Comparison of ENCODE assay signal across 9 cellular contexts in genomic region chr22:39524753-39525657, GRCh38. TPM values are rescaled to one million over a fixed set of nuclear protein-coding genes. Genes with fewer than 3 reads are reported as not detected.
A peak's percentile ranks its signal among the peaks of the same experiment; 100 is the strongest.
DNase-seq lines count a peak whose midpoint lies in the region; TF ChIP-seq lines count a peak whose summit lies in the region.
"Had no signal": no experiment of that assay in that cellular context is flagged by ENCODE, and none has a peak within 500 bp of the region (broad histone marks: within the 10 kb centered on the region; RNA-seq: fewer than 3 reads in every experiment).

No MANE protein-coding gene starts in this region.

- H3K79me1 ChIP-seq in mesenchymal stem cell (replicated peaks; ENCODE audit: low read length, poor library complexity, severe bottlenecking): peaks cover 12% of the 10 kb centered on the region

- H4K8ac ChIP-seq in mesenchymal stem cell (ENCODE audit: low read length): no peak overlapping the region

- H3K14ac ChIP-seq in mesenchymal stem cell (ENCODE audit: low read length in 2 of 2): no peak overlapping the region

- WGBS in mesenchymal stem cell: 87% methylated on average over 8 of the region's 10 CpGs

- peak overlapping the region in 1 of 2 experiments; percentile 13 for H3K18ac ChIP-seq in mesenchymal stem cell (ENCODE audit: low read depth in 1 of 2, low read length in 2 of 2)

- no peak overlapping the region for H2BK120ac ChIP-seq in mesenchymal stem cell (ENCODE audit: low read depth, low read length)

- H3K9ac ChIP-seq in mesenchymal stem cell (ENCODE audit: low read length): peak overlapping the region; percentile 9

- H2BK5ac ChIP-seq in mesenchymal stem cell (ENCODE audit: low read depth, low read length, poor library complexity, severe bottlenecking): no peak overlapping the region

- H2AFZ ChIP-seq in mesenchymal stem cell (ENCODE audit: low read depth, low read length): no peak overlapping the region

- no peak for TF ChIP-seq CTCF in AG04450 (IDR thresholded peaks at IDR 0.05; ENCODE audit: low read depth, low read length)

- peak overlapping the region; percentile 86 for H3K27ac Mint-ChIP-seq in activated CD4-positive, alpha-beta memory T cell treated with anti-CD3 and anti-CD28 coated beads for 36 hours

- intact Hi-C loops in activated CD4-positive, alpha-beta memory T cell treated with anti-CD3 and anti-CD28 coated beads for 36 hours (cut with micrococcal nuclease): loop anchor here (10.0 kb wide), 1 partner anchor 280 kb away; the partner anchor contains the start of gene PDGFB

- H3K4me2 ChIP-seq in mesenchymal stem cell (ENCODE audit: low read length, poor library complexity, severe bottlenecking): no peak overlapping the region

- H3K36me3 Mint-ChIP-seq in activated CD4-positive, alpha-beta memory T cell treated with anti-CD3 and anti-CD28 coated beads for 36 hours: peaks cover 72% of the 10 kb centered on the region

- no peak overlapping the region for H2AK5ac ChIP-seq in mesenchymal stem cell (ENCODE audit: low read length, severe bottlenecking)

- peak; percentile 12 for TF ChIP-seq POLR2A in GM19099 (IDR thresholded peaks at IDR 0.05; ENCODE audit: extremely low read depth, insufficient read length, low read depth)

- H2BK12ac ChIP-seq in mesenchymal stem cell (ENCODE audit: low read length in 2 of 2): no peak overlapping the region

- H4K91ac ChIP-seq in mesenchymal stem cell (ENCODE audit: low read length): no peak overlapping the region

- peaks cover 47% of the 10 kb centered on the region for H3K4me1 ChIP-seq in mesenchymal stem cell (ENCODE audit: control insufficient read depth, insufficient read depth, low read depth, low read length)

- peaks cover 71% of the 10 kb centered on the region for H3K4me1 Mint-ChIP-seq in activated CD4-positive, alpha-beta memory T cell treated with anti-CD3 and anti-CD28 coated beads for 36 hours (ENCODE audit: low read depth)

- H3K4me3 ChIP-seq in AG04450 (ENCODE audit: low read depth, low read length): no peak overlapping the region
- no peak overlapping the region for H3K4me3 ChIP-seq in mesenchymal stem cell (ENCODE audit: insufficient read depth in 1 of 2, low read depth in 1 of 2, low read length in 2 of 2)

- H3K9me3 Mint-ChIP-seq in activated CD4-positive, alpha-beta memory T cell treated with anti-CD3 and anti-CD28 coated beads for 36 hours: no peaks in the 10 kb centered on the region

- no peaks in the 10 kb centered on the region for H3K27me3 ChIP-seq in AG04450 (ENCODE audit: control insufficient read depth, insufficient read depth, low read length)
- H3K27me3 ChIP-seq in mesenchymal stem cell (ENCODE audit: control insufficient read depth in 1 of 2, insufficient read depth in 1 of 2, low read length in 2 of 2): no peaks in the 10 kb centered on the region

- H3K23ac ChIP-seq in mesenchymal stem cell (ENCODE audit: low read length in 2 of 2): peak overlapping the region in 1 of 2 experiments; percentile 47

- H3K4me3 Mint-ChIP-seq in activated CD4-positive, alpha-beta memory T cell treated with anti-CD3 and anti-CD28 coated beads for 36 hours: peak overlapping the region; percentile 14

- H3K27me3 Mint-ChIP-seq in activated CD4-positive, alpha-beta memory T cell treated with anti-CD3 and anti-CD28 coated beads for 36 hours: peaks cover 3% of the 10 kb centered on the region

- peaks cover 65 to 67% of the 10 kb centered on the region in 2 experiments for H3K36me3 ChIP-seq in mesenchymal stem cell (ENCODE audit: control insufficient read depth in 1 of 2, insufficient read depth in 2 of 2, low read depth in 1 of 2, low read length in 2 of 2)

- H3K9me3 ChIP-seq in AG04450 (ENCODE audit: control insufficient read depth, insufficient read depth, low read length) (peaks cover 4% of the 10 kb centered on the region; the same call in 1 of the 2 replicates), mesenchymal stem cell (ENCODE audit: control insufficient read depth, low read length) (no peaks in the 10 kb centered on the region)

- H2BK15ac ChIP-seq in mesenchymal stem cell (ENCODE audit: low read depth, poor library complexity, severe bottlenecking): peak overlapping the region; percentile 61

- no peak overlapping the region for H3K4ac ChIP-seq in mesenchymal stem cell (ENCODE audit: low read depth in 1 of 2, low read length in 2 of 2)

- H3K27ac ChIP-seq in AG04450 (ENCODE audit: low read depth, low read length) (peak overlapping the region; percentile 39), mesenchymal stem cell (ENCODE audit: low read length, poor library complexity, severe bottlenecking) (peak overlapping the region; percentile 31)

- POLR2A ChIA-PET in AG04450 (lab: Yijun Ruan, JAX): interaction anchor here (0.6 to 1.8 kb wide), 6 partner anchors 8 to 653 kb away, joined by 3 to 6 read pairs (median 4); partner anchors contain the start of genes RPL3, RPS19BP1, TAB1 and TNRC6B
- POLR2A ChIA-PET in activated CD4-positive, alpha-beta memory T cell treated with anti-CD3 and anti-CD28 coated beads for 36 hours (lab: Charles Lee): interaction anchor here (0.7 to 2.1 kb wide), 4 partner anchors 9 to 214 kb away, joined by 3 to 8 read pairs (median 4); partner anchors contain the start of gene MIEF1

- DNase-seq in AG04450 (ENCODE audit: low read depth, low spot score) (no peak), mesenchymal stem cell (peak; percentile 19), midbrain (lab: John Stamatoyannopoulos, UW) (no peak), activated gamma-delta T cell treated with Interleukin-2 at 50 U/mL for 16 hours (no peak), NCI-H2081 treated with DMSO at 0.1 percent for 48 hours (lab: John Stamatoyannopoulos, UW) (no peak), medulla oblongata (ENCODE audit: extremely low spot score) (no peak)
- no peak for DNase-seq in activated CD4-positive, alpha-beta memory T cell treated with anti-CD3 and anti-CD28 coated beads for 36 hours
- DNase-seq: hippocampal formation had no signal

- CTCF ChIA-PET in AG04450 (lab: Charles Lee): interaction anchor here (1.2 to 2.0 kb wide), 2 partner anchors 10 to 31 kb away, joined by 5 to 6 read pairs; no protein-coding TSS in a partner anchor
- CTCF ChIA-PET in activated CD4-positive, alpha-beta memory T cell treated with anti-CD3 and anti-CD28 coated beads for 36 hours (lab: Charles Lee): interaction anchor here (0.9 to 14.2 kb wide), 5 partner anchors 8 to 209 kb away, joined by 3 to 387 read pairs (median 3); no protein-coding TSS in a partner anchor

RNA-seq across cellular contexts. Expression of gene ATF4, which starts 4.6 kb away (rescaled TPM):
- polyA plus RNA-seq in AG04450 (2011; rRNA removed): 844 and 936 TPM in 2 replicates
- 241 and 243 TPM in 2 replicates for polyA minus RNA-seq in AG04450 (2011; rRNA and poly(A)+ RNA removed)
- 100 to 1,000 TPM; 437 to 455 TPM for total RNA-seq in activated CD4-positive, alpha-beta memory T cell treated with anti-CD3 and anti-CD28 coated beads for 36 hours
- 513 TPM for polyA plus RNA-seq in mesenchymal stem cell (2013, experiment 1 of 2)
- 503 TPM for polyA plus RNA-seq in mesenchymal stem cell (2013, experiment 2 of 2)

RNA-seq across cellular contexts. Expression of gene RPS19BP1, which starts 7.5 kb away (rescaled TPM):
- 50.8 and 53.0 TPM in 2 replicates for polyA plus RNA-seq in AG04450 (2011; rRNA removed)
- polyA minus RNA-seq in AG04450 (2011; rRNA and poly(A)+ RNA removed): 7.3 and 9.3 TPM in 2 replicates
- 10 to 100 TPM; 65.2 to 67.5 TPM for total RNA-seq in activated CD4-positive, alpha-beta memory T cell treated with anti-CD3 and anti-CD28 coated beads for 36 hours
- polyA plus RNA-seq in mesenchymal stem cell (2013, experiment 1 of 2): 59.9 TPM
- 59.6 TPM for polyA plus RNA-seq in mesenchymal stem cell (2013, experiment 2 of 2)

RNA-seq across cellular contexts. Expression of gene MIEF1, which starts 22.9 kb away (rescaled TPM):
- polyA plus RNA-seq in AG04450 (2011; rRNA removed): 18.9 and 19.2 TPM in 2 replicates
- polyA minus RNA-seq in AG04450 (2011; rRNA and poly(A)+ RNA removed): 22.3 and 24.3 TPM in 2 replicates
- total RNA-seq in activated CD4-positive, alpha-beta memory T cell treated with anti-CD3 and anti-CD28 coated beads for 36 hours: 10 to 100 TPM; 40.3 to 43.1 TPM
- polyA plus RNA-seq in mesenchymal stem cell (2013, experiment 1 of 2): 19.0 TPM
- 19.9 TPM for polyA plus RNA-seq in mesenchymal stem cell (2013, experiment 2 of 2)

RNA-seq across cellular contexts. Expression of gene CACNA1I, which starts 45.5 kb away (rescaled TPM):
- polyA plus RNA-seq in AG04450 (2011; rRNA removed): not detected in 2 replicates
- polyA minus RNA-seq in AG04450 (2011; rRNA and poly(A)+ RNA removed): not detected in 2 replicates
- total RNA-seq in activated CD4-positive, alpha-beta memory T cell treated with anti-CD3 and anti-CD28 coated beads for 36 hours: under 1 TPM; 0.36 to 0.57 TPM
- polyA plus RNA-seq in mesenchymal stem cell (2013, experiment 1 of 2): under 0.01 TPM
- polyA plus RNA-seq in mesenchymal stem cell (2013, experiment 2 of 2): 0.01 TPM
